Comparison of ENCODE assay signal across 25 cellular contexts in genomic region chr2:11634584-11634983, GRCh38. TPM values are rescaled to one million over a fixed set of nuclear protein-coding genes. Genes with fewer than 3 reads are reported as not detected.
DNase-seq lines count a peak whose midpoint lies in the region; ATAC-seq and TF ChIP-seq lines count a peak whose summit lies in the region.
"Had no signal": no experiment of that assay in that cellular context is flagged by ENCODE, and none has a peak within 500 bp of the region (broad histone marks: within the 10 kb centered on the region; RNA-seq: fewer than 3 reads in every experiment).

No MANE protein-coding gene starts in this region.

- no peak overlapping the region for H3K4me3 ChIP-seq in sigmoid colon
- H3K4me3 ChIP-seq: A549; BLaER1 treated with 17β-estradiol and CSF1 and Interleukin-3, amounts not matched to agents 10 nM and 100 nM; GM12878; GM23338 had no signal

- no peak for TF ChIP-seq CTCF in endothelial cell (IDR thresholded peaks at IDR 0.05; ENCODE audit: unreplicated experiment)
- no peak for TF ChIP-seq CTCF in sigmoid colon (IDR thresholded peaks at IDR 0.05)

- no peak overlapping the region for H3K27ac Mint-ChIP-seq in endothelial cell (ENCODE audit: unreplicated experiment)
- H3K27ac Mint-ChIP-seq in stimulated activated naive CD8-positive, alpha-beta T cell treated with anti-CD3 and anti-CD28 coated beads, Interleukin-15, amount 100 ng/mL, for 72 hours, result no peak overlapping the region
- H3K27ac Mint-ChIP-seq in activated CD4-positive, alpha-beta T cell treated with anti-CD3 and anti-CD28 coated beads for 36 hours, result no peak overlapping the region
- H3K27ac Mint-ChIP-seq: CD4-positive, alpha-beta T cell; CD8-positive, alpha-beta memory T cell; GM23338; H9 had no signal

- no peaks in the 10 kb centered on the region for H3K27me3 ChIP-seq in sigmoid colon
- H3K27me3 ChIP-seq: BE2C; BLaER1 treated with 17β-estradiol and CSF1 and Interleukin-3, amounts not matched to agents 10 nM and 100 nM had no signal

- no peaks in the 10 kb centered on the region for H3K4me1 Mint-ChIP-seq in endothelial cell (ENCODE audit: unreplicated experiment)
- H3K4me1 Mint-ChIP-seq in stimulated activated naive CD8-positive, alpha-beta T cell treated with anti-CD3 and anti-CD28 coated beads, Interleukin-15, amount 100 ng/mL, for 72 hours, result no peaks in the 10 kb centered on the region
- no peaks in the 10 kb centered on the region for H3K4me1 Mint-ChIP-seq in activated CD4-positive, alpha-beta T cell treated with anti-CD3 and anti-CD28 coated beads for 36 hours
- H3K4me1 Mint-ChIP-seq: CD14-positive monocyte; CD8-positive, alpha-beta memory T cell had no signal

- H3K27ac ChIP-seq in sigmoid colon, result no peak overlapping the region
- H3K27ac ChIP-seq: A549; BLaER1 treated with 17β-estradiol and CSF1 and Interleukin-3, amounts not matched to agents 10 nM and 100 nM had no signal

- no peaks in the 10 kb centered on the region for H3K9me3 ChIP-seq in sigmoid colon
- H3K9me3 ChIP-seq: A549; BE2C; BLaER1 treated with 17β-estradiol and CSF1 and Interleukin-3, amounts not matched to agents 10 nM and 100 nM had no signal

- DNase-seq in DMS79 (lab: John Stamatoyannopoulos, UW) (peak; percentile 33), endothelial cell (ENCODE audit: low spot score) (no peak), sigmoid colon (peak; percentile 32)
- no peak for DNase-seq in stimulated activated naive CD8-positive, alpha-beta T cell treated with anti-CD3 and anti-CD28 coated beads, Interleukin-15, amount 100 ng/mL, for 72 hours
- DNase-seq in activated CD4-positive, alpha-beta T cell treated with anti-CD3 and anti-CD28 coated beads for 36 hours, result no peak
- DNase-seq: 8988T; ACHN; AML-193; BE2C; Calu3; CD4-positive, alpha-beta T cell; CD8-positive, alpha-beta memory T cell; COR-L47; DMS53; EL; GDM1; H9 had no signal

- peaks cover 2% of the 10 kb centered on the region for H3K27me3 Mint-ChIP-seq in endothelial cell (ENCODE audit: unreplicated experiment)
- peaks cover 1% of the 10 kb centered on the region for H3K27me3 Mint-ChIP-seq in stimulated activated naive CD8-positive, alpha-beta T cell treated with anti-CD3 and anti-CD28 coated beads, Interleukin-15, amount 100 ng/mL, for 72 hours
- H3K27me3 Mint-ChIP-seq in activated CD4-positive, alpha-beta T cell treated with anti-CD3 and anti-CD28 coated beads for 36 hours, result peaks cover 4% of the 10 kb centered on the region

- CTCF ChIA-PET in activated CD4-positive, alpha-beta T cell treated with anti-CD3 and anti-CD28 coated beads for 36 hours (lab: Charles Lee), result no interaction called here

- no peak for TF ChIP-seq EP300 in sigmoid colon (IDR thresholded peaks at IDR 0.05)

- 85 to 92% methylated on average over 15 of the region's 15 CpGs for WGBS in sigmoid colon, 2 donors

- H3K9me3 Mint-ChIP-seq in endothelial cell (ENCODE audit: unreplicated experiment), result no peaks in the 10 kb centered on the region
- no peaks in the 10 kb centered on the region for H3K9me3 Mint-ChIP-seq in stimulated activated naive CD8-positive, alpha-beta T cell treated with anti-CD3 and anti-CD28 coated beads, Interleukin-15, amount 100 ng/mL, for 72 hours
- H3K9me3 Mint-ChIP-seq in activated CD4-positive, alpha-beta T cell treated with anti-CD3 and anti-CD28 coated beads for 36 hours (ENCODE audit: low read depth), result no peaks in the 10 kb centered on the region
- H3K9me3 Mint-ChIP-seq: CD14-positive monocyte; CD4-positive, alpha-beta T cell; CD8-positive, alpha-beta memory T cell; GM23338; H9 had no signal

- H3K4me1 ChIP-seq in sigmoid colon, result no peaks in the 10 kb centered on the region
- H3K4me1 ChIP-seq: A549; BE2C; BLaER1 treated with 17β-estradiol and CSF1 and Interleukin-3, amounts not matched to agents 10 nM and 100 nM had no signal

- intact Hi-C loops in sigmoid colon (cut with DNase I), result no loop called here
- intact Hi-C loops in activated CD4-positive, alpha-beta T cell treated with anti-CD3 and anti-CD28 coated beads for 36 hours (cut with DNase I, micrococcal nuclease), result no loop called here

- TF ChIP-seq POLR2A in sigmoid colon (IDR thresholded peaks at IDR 0.05), result no peak

- no peak for ATAC-seq in HG03039 (IDR thresholded peaks at IDR 0.05; ENCODE audit: unreplicated experiment)
- ATAC-seq in stimulated activated naive CD8-positive, alpha-beta T cell treated with anti-CD3 and anti-CD28 coated beads, Interleukin-15, amount 100 ng/mL, for 72 hours, result no peak
- ATAC-seq in activated CD4-positive, alpha-beta T cell treated with anti-CD3 and anti-CD28 coated beads for 36 hours, result no peak
- ATAC-seq: A549, GM12878, GM23338, HCT116 had no signal

- H3K36me3 ChIP-seq in sigmoid colon, result no peaks in the 10 kb centered on the region

- H3K36me3 Mint-ChIP-seq in endothelial cell (ENCODE audit: low read depth, unreplicated experiment), result peaks cover 34% of the 10 kb centered on the region
- H3K36me3 Mint-ChIP-seq in activated CD4-positive, alpha-beta T cell treated with anti-CD3 and anti-CD28 coated beads for 36 hours (ENCODE audit: low read depth), result no peaks in the 10 kb centered on the region
- H3K36me3 Mint-ChIP-seq: CD14-positive monocyte; CD8-positive, alpha-beta memory T cell had no signal

- peak overlapping the region; percentile 57 for H3K4me3 Mint-ChIP-seq in endothelial cell (ENCODE audit: unreplicated experiment)
- no peak overlapping the region for H3K4me3 Mint-ChIP-seq in stimulated activated naive CD8-positive, alpha-beta T cell treated with anti-CD3 and anti-CD28 coated beads, Interleukin-15, amount 100 ng/mL, for 72 hours
- H3K4me3 Mint-ChIP-seq in activated CD4-positive, alpha-beta T cell treated with anti-CD3 and anti-CD28 coated beads for 36 hours, result no peak overlapping the region
- H3K4me3 Mint-ChIP-seq: CD14-positive monocyte; CD4-positive, alpha-beta T cell; CD8-positive, alpha-beta memory T cell; GM23338; H9 had no signal

- POLR2A ChIA-PET in activated CD4-positive, alpha-beta T cell treated with anti-CD3 and anti-CD28 coated beads for 36 hours (lab: Charles Lee), result no interaction called here

RNA-seq across cellular contexts. Expression of gene NTSR2, which starts 35.4 kb away (rescaled TPM):
- not detected for total RNA-seq in endothelial cell (ENCODE audit: unreplicated experiment)
- not detected for total RNA-seq in sigmoid colon
- under 1 TPM in 2 of 3 donors, not detected in 1; 0.04 to 0.60 TPM for polyA plus RNA-seq in sigmoid colon
- total RNA-seq in activated CD4-positive, alpha-beta T cell treated with anti-CD3 and anti-CD28 coated beads for 36 hours, result not detected
- total RNA-seq: Calu3; CD4-positive, alpha-beta T cell; CD8-positive, alpha-beta memory T cell; GM12878; H4; H9 had no signal
- polyA plus RNA-seq: A549; CD14-positive monocyte; CD8-positive, alpha-beta memory T cell; GM12878; GM23338 had no signal

Comparison
In these comparisons a context has a peak if more than half of its experiments do, and no peak if none do; other contexts are left out.
1. DNase-seq: peak in DMS79 (single experiment) and sigmoid colon (single experiment); none in endothelial cell (single experiment), stimulated activated naive CD8-positive, alpha-beta T cell treated with anti-CD3 and anti-CD28 coated beads, Interleukin-15, amount 100 ng/mL, for 72 hours (0 of 2) and activated CD4-positive, alpha-beta T cell treated with anti-CD3 and anti-CD28 coated beads for 36 hours (single experiment).